8 cellular contexts compared by ENCODE assay signal in genomic region chr11:124953753-124954624, GRCh38. TPM values are rescaled to one million over a fixed set of nuclear protein-coding genes. Genes with fewer than 3 reads are reported as not detected.
DNase-seq lines count a peak whose midpoint lies in the region; ATAC-seq and TF ChIP-seq lines count a peak whose summit lies in the region.

A gene with protein sequence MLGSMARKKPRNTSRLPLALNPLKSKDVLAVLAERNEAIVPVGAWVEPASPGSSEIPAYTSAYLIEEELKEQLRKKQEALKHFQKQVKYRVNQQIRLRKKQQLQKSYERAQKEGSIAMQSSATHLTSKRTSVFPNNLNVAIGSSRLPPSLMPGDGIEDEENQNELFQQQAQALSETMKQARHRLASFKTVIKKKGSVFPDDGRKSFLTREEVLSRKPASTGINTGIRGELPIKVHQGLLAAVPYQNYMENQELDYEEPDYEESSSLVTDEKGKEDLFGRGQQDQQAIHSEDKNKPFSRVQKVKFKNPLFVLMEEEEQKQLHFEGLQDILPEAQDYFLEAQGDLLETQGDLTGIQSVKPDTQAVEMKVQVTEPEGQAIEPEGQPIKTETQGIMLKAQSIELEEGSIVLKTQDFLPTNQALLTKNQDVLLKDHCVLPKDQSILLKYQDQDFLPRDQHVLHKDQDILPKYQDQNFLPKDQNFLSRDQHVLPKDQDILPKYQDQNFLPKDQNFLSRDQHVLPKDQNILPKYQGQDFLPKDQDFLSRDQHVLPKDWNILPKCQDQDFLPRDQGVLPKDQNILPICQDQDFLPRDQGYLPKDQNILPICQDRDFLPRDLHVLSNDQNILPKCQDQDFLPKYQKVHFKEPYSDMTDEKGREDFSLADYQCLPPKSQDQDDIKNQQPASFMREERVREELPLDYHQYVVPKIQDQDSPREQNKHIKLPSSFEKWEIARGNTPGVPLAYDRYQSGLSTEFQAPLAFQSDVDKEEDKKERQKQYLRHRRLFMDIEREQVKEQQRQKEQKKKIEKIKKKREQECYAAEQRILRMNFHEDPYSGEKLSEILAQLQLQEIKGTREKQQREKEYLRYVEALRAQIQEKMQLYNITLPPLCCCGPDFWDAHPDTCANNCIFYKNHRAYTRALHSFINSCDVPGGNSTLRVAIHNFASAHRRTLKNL (plus strand): TSS chr11:124954202. CDS start chr11:124954733, 531 bp downstream.

- peaks cover 5 to 13% of the 10 kb centered on the region in 2 donors for H3K4me1 ChIP-seq in adrenal gland (replicated peaks in 1 of 2)
- peaks cover 2 to 16% (median 10%) of the 10 kb centered on the region in 9 donors for H3K4me1 ChIP-seq in heart right ventricle
- peaks cover 11% of the 10 kb centered on the region for H3K4me1 ChIP-seq in upper lobe of right lung

- DNase-seq in GM12865 (ENCODE audit: low read depth) (peak; percentile 97), NCI-H1417 (lab: John Stamatoyannopoulos, UW) (peak; percentile 96 to 99 (median 99)), adrenal gland (peak; percentile 96 to 99 (median 98)), heart right ventricle (peak; percentile 97 to 98), posterior cingulate gyrus (peak; percentile 95 to 100 (median 99)), upper lobe of right lung (peak; percentile 98)

- H3K9me3 ChIP-seq in SU-DHL-6 (ENCODE audit: insufficient read depth, low read length) (no peaks in the 10 kb centered on the region), adrenal gland (replicated peaks in 1 of 3) (no peaks in the 10 kb centered on the region), heart right ventricle (peaks cover 0 to 5% (median 0%) of the 10 kb centered on the region in 11 donors), upper lobe of right lung (no peaks in the 10 kb centered on the region)

- peak within 1 kb of the TSS; percentile 67 for H2AFZ ChIP-seq in SU-DHL-6 (ENCODE audit: low read depth, low read length, severe bottlenecking)

- 0 to 1% (median 0%) methylated on average over 42 to 54 of the region's 54 CpGs for WGBS in adrenal gland, 4 donors
- WGBS in heart right ventricle, 2 donors = 0% methylated on average over 54 of the region's 54 CpGs

- no peaks in the 10 kb centered on the region for H3K9me2 ChIP-seq in SU-DHL-6 (replicated peaks; ENCODE audit: insufficient read depth, low read length)

- peak; percentile 70 to 78 for TF ChIP-seq POLR2A in adrenal gland (IDR thresholded peaks at IDR 0.05)

- peak within 1 kb of the TSS; percentile 90 for H3K4me2 ChIP-seq in SU-DHL-6 (ENCODE audit: low read depth, low read length, poor library complexity, severe bottlenecking)

- no peaks in the 10 kb centered on the region for H3F3A ChIP-seq in SU-DHL-6 (ENCODE audit: insufficient read depth)

- H3K9ac ChIP-seq in SU-DHL-6 (ENCODE audit: low read length) = peak within 1 kb of the TSS; percentile 66

- peak within 1 kb of the TSS; percentile 44 for H3K27ac ChIP-seq in SU-DHL-6 (ENCODE audit: low read depth, low read length)
- peak within 1 kb of the TSS in 4 of 5 donors; percentile 34 to 84 (median 75) for H3K27ac ChIP-seq in adrenal gland
- peak within 1 kb of the TSS in 9 of 10 donors; percentile 76 to 91 (median 87) for H3K27ac ChIP-seq in heart right ventricle
- peak within 1 kb of the TSS; percentile 82 for H3K27ac ChIP-seq in upper lobe of right lung

- no peak for TF ChIP-seq CTCF in GM12865 (IDR thresholded peaks at IDR 0.05; ENCODE audit: insufficient read depth, low read depth, low read length, missing control alignments)
- TF ChIP-seq CTCF in SU-DHL-6 (IDR thresholded peaks at IDR 0.05; ENCODE audit: insufficient read depth, low read length, poor library complexity, severe bottlenecking) = no peak
- TF ChIP-seq CTCF in adrenal gland (IDR thresholded peaks at IDR 0.05) = no peak
- no peak for TF ChIP-seq CTCF in heart right ventricle (IDR thresholded peaks at IDR 0.05)
- TF ChIP-seq CTCF in upper lobe of right lung (IDR thresholded peaks at IDR 0.05) = no peak

- peak; percentile 100 for ATAC-seq in HG02759 (IDR thresholded peaks at IDR 0.05; ENCODE audit: unreplicated experiment)
- ATAC-seq in heart right ventricle = peak; percentile 100
- peak; percentile 100 for ATAC-seq in upper lobe of right lung

- H3K36me3 ChIP-seq in SU-DHL-6 (ENCODE audit: low read length) = no peaks in the 10 kb centered on the region
- no peaks in the 10 kb centered on the region for H3K36me3 ChIP-seq in adrenal gland (replicated peaks in 1 of 2)
- H3K36me3 ChIP-seq in heart right ventricle = no peaks in the 10 kb centered on the region
- no peaks in the 10 kb centered on the region for H3K36me3 ChIP-seq in upper lobe of right lung

- H3K27me3 ChIP-seq in SU-DHL-6 (ENCODE audit: low read length) = no peaks in the 10 kb centered on the region
- no peaks in the 10 kb centered on the region for H3K27me3 ChIP-seq in adrenal gland
- H3K27me3 ChIP-seq in heart right ventricle = no peaks in the 10 kb centered on the region
- no peaks in the 10 kb centered on the region for H3K27me3 ChIP-seq in upper lobe of right lung

- H3K4me3 ChIP-seq in GM12865 (ENCODE audit: low read depth, low read length) = peak within 1 kb of the TSS; percentile 99
- H3K4me3 ChIP-seq in SU-DHL-6 (ENCODE audit: insufficient read depth, low read length, poor library complexity, severe bottlenecking) = peak within 1 kb of the TSS; percentile 56
- peak within 1 kb of the TSS; percentile 26 to 65 (median 56) for H3K4me3 ChIP-seq in adrenal gland
- peak within 1 kb of the TSS; percentile 61 to 87 (median 70) for H3K4me3 ChIP-seq in heart right ventricle
- H3K4me3 ChIP-seq in upper lobe of right lung = peak within 1 kb of the TSS; percentile 82

- no peaks in the 10 kb centered on the region for H3K79me2 ChIP-seq in SU-DHL-6 (ENCODE audit: insufficient read depth, low read length)

- no peaks in the 10 kb centered on the region for H4K20me1 ChIP-seq in SU-DHL-6 (ENCODE audit: low read depth, low read length)

- intact Hi-C loops in adrenal gland (cut with DNase I) (loop anchor here in 1 of 2 donors (10.0 kb wide), 2 partner anchors 191 to 391 kb away; no protein-coding TSS in a partner anchor), heart right ventricle (cut with DNase I) (loop anchor here in 7 of 10 donors (1.0 to 10.0 kb wide), 10 partner anchors 33 to 931 kb away; partner anchors contain the start of genes HYLS1 (in 1 of the 7), STT3A (in 1 of the 7) and TMEM218 (in 1 of the 7)), posterior cingulate gyrus (cut with DNase I) (loop anchor here (5.0 to 10.0 kb wide), 3 partner anchors 77 to 641 kb away; partner anchors contain the start of gene STT3A), upper lobe of right lung (cut with DNase I) (no loop called here)

RNA-seq across cellular contexts. Expression of the gene that starts here (rescaled TPM):
- total RNA-seq in adrenal gland (1 to 10 TPM in 6 of 8 donors, under 1 TPM in 2; 0.78 to 4.9 (median 2.0) TPM), heart right ventricle (under 1 TPM; 0.07 to 0.83 (median 0.20) TPM), upper lobe of right lung (1.5 TPM)
- polyA plus RNA-seq in adrenal gland (1 to 10 TPM in 1 of 3 donors, under 1 TPM in 2; 0.47 to 3.7 (median 0.72) TPM), heart right ventricle (under 1 TPM; 0.10 to 0.44 TPM)

Comparison
In these comparisons a context has a peak if more than half of its experiments do, and no peak if none do; other contexts are left out.
1. Peak in every context shown above with its lines: DNase-seq, ATAC-seq, H3K4me3 ChIP-seq and H3K27ac ChIP-seq.
2. Peak in DNase-seq, ATAC-seq, H3K4me3 ChIP-seq and H3K27ac ChIP-seq in heart right ventricle; RNA of the gene not detected or under 1 TPM.